ENCODE assay signal across 19 cellular contexts in the genomic region with DNA sequence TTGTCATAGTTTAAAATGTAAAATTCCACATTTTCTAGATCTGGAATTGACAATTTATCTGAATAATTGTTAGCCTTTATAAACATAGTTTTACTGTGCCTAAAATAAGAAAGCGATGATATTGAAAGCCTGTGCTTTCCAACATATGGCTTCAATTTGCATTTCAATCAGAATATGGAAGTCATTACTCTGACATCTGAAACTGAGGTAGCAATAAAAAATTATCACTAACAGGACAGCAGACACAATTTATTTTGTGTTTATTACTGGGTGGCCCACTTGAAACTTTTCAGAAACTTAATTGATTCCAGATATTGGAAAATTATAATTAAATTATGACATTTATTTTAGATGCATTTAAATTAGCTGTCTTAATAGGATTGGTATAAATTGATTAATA.
"Had no signal": no experiment of that assay in that cellular context is flagged by ENCODE, and none has a peak within 500 bp of the region (broad histone marks: within the 10 kb centered on the region; RNA-seq: fewer than 3 reads in every experiment).

No MANE protein-coding gene starts in this region.

- FAIRE-seq: colon, endothelial cell of umbilical vein had no signal

- H3K4me3 ChIP-seq: hepatocyte, pancreas had no signal

- H3K9me3 ChIP-seq: pancreas had no signal

- H3K27me3 Mint-ChIP-seq: dendritic cell treated with granulocyte-macrophage colony-stimulating factor and Interleukin-4, amounts not matched to agents 40 ng/mL and 50 ng/mL, for 4 days; naive B cell; progenitor cell of endocrine pancreas had no signal

- H3K36me3 ChIP-seq: pancreas had no signal

- DNase-seq: erythroblast; foreskin keratinocyte; head of caudate nucleus; kidney glomerular epithelial cell; mesendoderm; naive B cell; occipital lobe; pancreas; right cardiac atrium; small intestine; stimulated activated CD4-positive, alpha-beta T cell treated with anti-CD3 and anti-CD28 coated beads, Interleukin-12 subunit alpha, Interleukin-12 subunit beta, amount 100 ng/mL, for 4 hours; stimulated activated naive CD4-positive, alpha-beta T cell treated with Interleukin-2 at 50 U/mL for 16 hours; trophoblast cell had no signal

- H3K27ac Mint-ChIP-seq: dendritic cell treated with granulocyte-macrophage colony-stimulating factor and Interleukin-4, amounts not matched to agents 40 ng/mL and 50 ng/mL, for 4 days; naive B cell; nephron; progenitor cell of endocrine pancreas had no signal

- H3K27ac ChIP-seq: foreskin keratinocyte, hepatocyte, pancreas had no signal

- H3K4me3 Mint-ChIP-seq: dendritic cell treated with granulocyte-macrophage colony-stimulating factor and Interleukin-4, amounts not matched to agents 40 ng/mL and 50 ng/mL, for 4 days; naive B cell; nephron had no signal

- ATAC-seq: foreskin keratinocyte, pancreas, right cardiac atrium had no signal

- H3K9me3 Mint-ChIP-seq: dendritic cell treated with granulocyte-macrophage colony-stimulating factor and Interleukin-4, amounts not matched to agents 40 ng/mL and 50 ng/mL, for 4 days; naive B cell; nephron had no signal

- H3K4me2 ChIP-seq: hepatocyte had no signal

- H2AFZ ChIP-seq: hepatocyte had no signal

- H3K27me3 ChIP-seq: foreskin keratinocyte, hepatocyte, pancreas had no signal

- H3K4me1 ChIP-seq: foreskin keratinocyte, pancreas had no signal
